ENCODE assay signal across 15 cellular contexts in the genomic region with DNA sequence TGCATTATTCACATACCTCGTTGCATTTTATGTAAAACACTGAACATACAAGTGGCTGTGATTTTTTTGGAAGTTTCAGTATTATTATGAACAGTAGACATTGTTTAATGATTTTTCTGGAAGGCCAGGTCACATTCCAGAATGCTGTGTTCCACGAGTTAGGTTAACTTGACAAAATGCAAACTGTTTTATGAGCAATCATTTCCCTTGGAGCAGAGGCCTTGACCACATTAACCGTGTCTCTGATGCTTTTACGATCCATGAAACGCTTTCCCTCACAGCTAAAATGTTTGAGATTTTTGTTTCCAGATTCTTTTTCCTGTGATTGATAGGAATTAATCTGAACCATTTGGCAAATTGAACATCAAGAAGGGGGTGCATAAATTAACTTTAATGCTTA. TPM values are rescaled to one million over a fixed set of nuclear protein-coding genes. Genes with fewer than 3 reads are reported as not detected.
DNase-seq lines count a peak whose midpoint lies in the region; ATAC-seq, FAIRE-seq and TF ChIP-seq lines count a peak whose summit lies in the region.
"Had no signal": no experiment of that assay in that cellular context is flagged by ENCODE, and none has a peak within 500 bp of the region (broad histone marks: within the 10 kb centered on the region; RNA-seq: fewer than 3 reads in every experiment).

No MANE protein-coding gene starts in this region.

- H3K9me3 Mint-ChIP-seq in astrocyte (ENCODE audit: unreplicated experiment) (no peaks in the 10 kb centered on the region), neural progenitor cell (no peaks in the 10 kb centered on the region)
- H3K9me3 Mint-ChIP-seq: T-cell had no signal

- H3K4me3 ChIP-seq in astrocyte (ENCODE audit: insufficient read depth, low read depth, low read length) (no peak overlapping the region), fibroblast of villous mesenchyme (ENCODE audit: low read depth, low read length) (no peak overlapping the region), neural progenitor cell (no peak overlapping the region)

- H3K4me1 ChIP-seq in astrocyte (ENCODE audit: insufficient read depth, low read length) (peaks cover 51% of the 10 kb centered on the region), foreskin keratinocyte (peaks cover 76% of the 10 kb centered on the region), neural progenitor cell (no peaks in the 10 kb centered on the region)

- no peak for ATAC-seq in foreskin keratinocyte

- H3F3A ChIP-seq in neural progenitor cell (ENCODE audit: low read depth), result no peaks in the 10 kb centered on the region

- FAIRE-seq in astrocyte (lab: Jason Lieb, UNC), result peak; percentile 91

- peaks cover 11% of the 10 kb centered on the region for H3K36me3 Mint-ChIP-seq in astrocyte (ENCODE audit: low read depth, unreplicated experiment)
- peaks cover 25% of the 10 kb centered on the region for H3K36me3 Mint-ChIP-seq in neural progenitor cell

- H3K9ac ChIP-seq in astrocyte (ENCODE audit: low read length), result peak overlapping the region; percentile 30
- no peak overlapping the region for H3K9ac ChIP-seq in neural progenitor cell

- H3K79me2 ChIP-seq in astrocyte (ENCODE audit: insufficient read depth, low read length), result peaks cover 87% of the 10 kb centered on the region
- no peaks in the 10 kb centered on the region for H3K79me2 ChIP-seq in neural progenitor cell (ENCODE audit: low read depth)

- intact Hi-C loops in head of caudate nucleus (cut with DNase I), result no loop called here

- H3K27ac ChIP-seq in astrocyte (ENCODE audit: low read depth, low read length) (peak overlapping the region; percentile 49), foreskin keratinocyte (no peak overlapping the region), neural progenitor cell (no peak overlapping the region)
- H3K27ac ChIP-seq: HL-60 had no signal

- H3K27ac Mint-ChIP-seq in astrocyte (ENCODE audit: unreplicated experiment), result peak overlapping the region; percentile 47
- no peak overlapping the region for H3K27ac Mint-ChIP-seq in neural progenitor cell
- H3K27ac Mint-ChIP-seq: T-cell had no signal

- H3K27me3 Mint-ChIP-seq in astrocyte (ENCODE audit: low read depth, unreplicated experiment), result no peaks in the 10 kb centered on the region
- H3K27me3 Mint-ChIP-seq in neural progenitor cell (ENCODE audit: insufficient read depth, low read depth), result peaks cover 2% of the 10 kb centered on the region
- H3K27me3 Mint-ChIP-seq: T-cell had no signal

- DNase-seq in GM04503 (ENCODE audit: low read depth) (peak; percentile 67), astrocyte (ENCODE audit: low read depth) (peak; percentile 93), fibroblast of villous mesenchyme (ENCODE audit: low read depth) (peak; percentile 78), renal cortical epithelial cell (ENCODE audit: low read depth) (peak; percentile 81), foreskin keratinocyte (no peak), head of caudate nucleus (no peak), neural progenitor cell (ENCODE audit: low spot score) (no peak)
- no peak for DNase-seq in activated T-cell treated with anti-CD3 and anti-CD28 coated beads, Interleukin-2, amount 50 U/mL, for 48 hours
- DNase-seq: activated CD4-positive, alpha-beta T cell treated with anti-CD3 and anti-CD28 coated beads, Interleukin-2, amount 50 U/mL, for 48 hours; activated naive CD4-positive, alpha-beta T cell treated with Interleukin-2 at 50 U/mL for 16 hours; effector memory CD4-positive, alpha-beta T cell; stimulated activated CD4-positive, alpha-beta T cell treated with anti-CD3 and anti-CD28 coated beads, Interleukin-4, amount 100 ng/mL, for 24 hours; substantia nigra had no signal

- H3K4me1 Mint-ChIP-seq in astrocyte (ENCODE audit: low read depth, unreplicated experiment) (peaks cover 64% of the 10 kb centered on the region), neural progenitor cell (peaks cover 4% of the 10 kb centered on the region)

- H4K20me1 ChIP-seq in astrocyte (ENCODE audit: insufficient read depth, low read length), result peaks cover 42% of the 10 kb centered on the region
- no peaks in the 10 kb centered on the region for H4K20me1 ChIP-seq in neural progenitor cell (ENCODE audit: low read depth)

- H3K27me3 ChIP-seq in astrocyte (ENCODE audit: insufficient read depth, low read length) (no peaks in the 10 kb centered on the region), foreskin keratinocyte (no peaks in the 10 kb centered on the region), neural progenitor cell (no peaks in the 10 kb centered on the region)

- H3K9me3 ChIP-seq in astrocyte (ENCODE audit: insufficient read depth, low read depth, low read length) (no peaks in the 10 kb centered on the region), neural progenitor cell (ENCODE audit: low read depth) (no peaks in the 10 kb centered on the region)

- H3K4me3 Mint-ChIP-seq in astrocyte (ENCODE audit: unreplicated experiment), result no peak overlapping the region
- no peak overlapping the region for H3K4me3 Mint-ChIP-seq in neural progenitor cell
- H3K4me3 Mint-ChIP-seq: T-cell had no signal

- H2AFZ ChIP-seq in astrocyte (ENCODE audit: low read depth, low read length) (no peak overlapping the region), neural progenitor cell (replicated peaks) (no peak overlapping the region)

- H3K4me2 ChIP-seq in astrocyte (ENCODE audit: low read length) (peak overlapping the region; percentile 49), neural progenitor cell (no peak overlapping the region)

- H3K36me3 ChIP-seq in astrocyte (ENCODE audit: insufficient read depth, low read length) (peaks cover 6% of the 10 kb centered on the region), neural progenitor cell (peaks cover 4% of the 10 kb centered on the region)

- TF ChIP-seq CTCF in astrocyte (IDR thresholded peaks at IDR 0.05; ENCODE audit: insufficient read depth, low read depth, low read length) (no peak), fibroblast of villous mesenchyme (IDR thresholded peaks at IDR 0.05; ENCODE audit: insufficient read depth, low read depth, low read length) (no peak), foreskin keratinocyte (conservative IDR thresholded peaks at IDR 0.05) (no peak), neural progenitor cell (IDR thresholded peaks at IDR 0.05) (no peak)

RNA-seq across cellular contexts. Expression of a gene that starts 57.8 kb away (rescaled TPM):
- total RNA-seq in astrocyte (66.5 and 70.2 TPM in 2 replicates), fibroblast of villous mesenchyme (70.5 and 120 TPM in 2 replicates), renal cortical epithelial cell (36.5 and 124 TPM in 2 replicates), foreskin keratinocyte (27.3 and 33.1 TPM in 2 replicates), neural progenitor cell (ENCODE audit: low replicate concordance) (19.6 and 25.0 TPM in 2 replicates)
- 5.0 and 5.2 TPM in 2 replicates for polyA plus RNA-seq in foreskin keratinocyte

Comparison
In these comparisons a context has a peak if more than half of its experiments do, and no peak if none do; other contexts are left out.
1. DNase-seq: peak in GM04503 (single experiment), astrocyte (single experiment), fibroblast of villous mesenchyme (single experiment) and renal cortical epithelial cell (single experiment); none in foreskin keratinocyte (0 of 2), head of caudate nucleus (0 of 42), neural progenitor cell (single experiment) and activated T-cell treated with anti-CD3 and anti-CD28 coated beads, Interleukin-2, amount 50 U/mL, for 48 hours (0 of 2).